ENCODE assay signal across 16 cellular contexts in genomic region chr2:240683980-240684728, GRCh38. TPM values are rescaled to one million over a fixed set of nuclear protein-coding genes. Genes with fewer than 3 reads are reported as not detected.
DNase-seq lines count a peak whose midpoint lies in the region; ATAC-seq and TF ChIP-seq lines count a peak whose summit lies in the region.
"Not testable (repeated sequence)": the region's sequence is repeated elsewhere in the genome, so short reads cannot be mapped to it uniquely, and the experiment has no call there.
"Had no signal": no experiment of that assay in that cellular context is flagged by ENCODE, and none has a peak within 500 bp of the region (broad histone marks: within the 10 kb centered on the region; RNA-seq: fewer than 3 reads in every experiment).

No MANE protein-coding gene starts in this region.

- H3K36me3 ChIP-seq in CD4-positive, CD25-positive, alpha-beta regulatory T cell (ENCODE audit: control insufficient read depth, insufficient read depth, low read length); GM23338 (ENCODE audit: insufficient read depth); naive thymus-derived CD4-positive, alpha-beta T cell (ENCODE audit: control insufficient read depth in 2 of 3, insufficient read depth in 3 of 3, low read length in 3 of 3): not testable (repeated sequence)

- not testable (repeated sequence) for H3K27me3 ChIP-seq in CD4-positive, CD25-positive, alpha-beta regulatory T cell (ENCODE audit: control insufficient read depth, insufficient read depth, low read length); GM23338 (ENCODE audit: insufficient read depth); naive thymus-derived CD4-positive, alpha-beta T cell (ENCODE audit: control insufficient read depth in 2 of 2, insufficient read depth in 2 of 2, low read length in 2 of 2)

- not testable (repeated sequence) for H3K4me1 Mint-ChIP-seq in CD4-positive, CD25-positive, alpha-beta regulatory T cell; GM23338; activated B cell treated with CpG ODN at 0.5 μM for 24 hours; activated T-helper 17 cell treated with anti-CD3 and anti-CD28 coated beads, Interleukin-2, amount 50 U/mL, for 72 hours; naive thymus-derived CD4-positive, alpha-beta T cell
- H3K4me1 Mint-ChIP-seq in central memory CD8-positive, alpha-beta T cell, result peaks cover 16% of the 10 kb centered on the region
- peaks cover 16% of the 10 kb centered on the region for H3K4me1 Mint-ChIP-seq in stimulated activated effector memory CD8-positive, alpha-beta T cell treated with anti-CD3 and anti-CD28 coated beads, Interleukin-12 subunit alpha, Interleukin-12 subunit beta, amount 100 ng/mL, for 72 hours

- ATAC-seq in CD4-positive, CD25-positive, alpha-beta regulatory T cell (ENCODE audit: low read depth in 2 of 2); GM23338; activated B cell treated with CpG ODN at 0.5 μM for 24 hours (ENCODE audit: low read depth); activated T-helper 17 cell treated with anti-CD3 and anti-CD28 coated beads, Interleukin-2, amount 50 U/mL, for 72 hours (replicated peaks); central memory CD8-positive, alpha-beta T cell (replicated peaks; ENCODE audit: extremely low read depth, poor library complexity, severe bottlenecking); stimulated activated effector memory CD8-positive, alpha-beta T cell treated with anti-CD3 and anti-CD28 coated beads, Interleukin-12 subunit alpha, Interleukin-12 subunit beta, amount 100 ng/mL, for 72 hours: not testable (repeated sequence)
- peak; percentile 8 for ATAC-seq in naive thymus-derived CD4-positive, alpha-beta T cell

- H3K36me3 Mint-ChIP-seq in CD4-positive, CD25-positive, alpha-beta regulatory T cell; GM23338 (ENCODE audit: low read depth); activated B cell treated with CpG ODN at 0.5 μM for 24 hours (ENCODE audit: low read depth); activated T-helper 17 cell treated with anti-CD3 and anti-CD28 coated beads, Interleukin-2, amount 50 U/mL, for 72 hours (ENCODE audit: low read depth); central memory CD8-positive, alpha-beta T cell (ENCODE audit: insufficient read depth); naive thymus-derived CD4-positive, alpha-beta T cell; stimulated activated effector memory CD8-positive, alpha-beta T cell treated with anti-CD3 and anti-CD28 coated beads, Interleukin-12 subunit alpha, Interleukin-12 subunit beta, amount 100 ng/mL, for 72 hours: not testable (repeated sequence)

- H3K27ac Mint-ChIP-seq in CD4-positive, CD25-positive, alpha-beta regulatory T cell; activated B cell treated with CpG ODN at 0.5 μM for 24 hours; activated T-helper 17 cell treated with anti-CD3 and anti-CD28 coated beads, Interleukin-2, amount 50 U/mL, for 72 hours: not testable (repeated sequence)
- peak overlapping the region; percentile 75; the same call in 1 of the 2 replicates for H3K27ac Mint-ChIP-seq in GM23338
- peak overlapping the region; percentile 80 for H3K27ac Mint-ChIP-seq in central memory CD8-positive, alpha-beta T cell (ENCODE audit: low read depth)
- H3K27ac Mint-ChIP-seq in naive thymus-derived CD4-positive, alpha-beta T cell, result peak overlapping the region in 6 of 9 donors; percentile 46 to 76 (median 61)
- peak overlapping the region; percentile 34 for H3K27ac Mint-ChIP-seq in stimulated activated effector memory CD8-positive, alpha-beta T cell treated with anti-CD3 and anti-CD28 coated beads, Interleukin-12 subunit alpha, Interleukin-12 subunit beta, amount 100 ng/mL, for 72 hours

- not testable (repeated sequence) for H3K9me3 ChIP-seq in CD4-positive, CD25-positive, alpha-beta regulatory T cell (ENCODE audit: control insufficient read depth in 2 of 2, low read length in 2 of 2); naive thymus-derived CD4-positive, alpha-beta T cell (ENCODE audit: control insufficient read depth in 2 of 3, low read length in 3 of 3)

- not testable (repeated sequence) for H3K9me2 ChIP-seq in GM23338 (ENCODE audit: insufficient read depth)

- H3K4me3 Mint-ChIP-seq in CD4-positive, CD25-positive, alpha-beta regulatory T cell, result peak overlapping the region in 3 of 4 donors; percentile 21 to 62 (median 21)
- H3K4me3 Mint-ChIP-seq in GM23338, result not testable (repeated sequence)
- H3K4me3 Mint-ChIP-seq in activated B cell treated with CpG ODN at 0.5 μM for 24 hours, result peak overlapping the region; percentile 36
- H3K4me3 Mint-ChIP-seq in activated T-helper 17 cell treated with anti-CD3 and anti-CD28 coated beads, Interleukin-2, amount 50 U/mL, for 72 hours, result peak overlapping the region; percentile 41
- H3K4me3 Mint-ChIP-seq in central memory CD8-positive, alpha-beta T cell, result peak overlapping the region; percentile 62
- peak overlapping the region; percentile 7 to 76 (median 50) for H3K4me3 Mint-ChIP-seq in naive thymus-derived CD4-positive, alpha-beta T cell
- H3K4me3 Mint-ChIP-seq in stimulated activated effector memory CD8-positive, alpha-beta T cell treated with anti-CD3 and anti-CD28 coated beads, Interleukin-12 subunit alpha, Interleukin-12 subunit beta, amount 100 ng/mL, for 72 hours, result peak overlapping the region; percentile 45

- not testable (repeated sequence) for H4K20me1 ChIP-seq in GM23338 (replicated peaks; ENCODE audit: insufficient read depth)

- H3F3A ChIP-seq in GM23338 (replicated peaks; ENCODE audit: low read depth), result not testable (repeated sequence)

- not testable (repeated sequence) for H3K4me2 ChIP-seq in GM23338

- DNase-seq in CD4-positive, CD25-positive, alpha-beta regulatory T cell; GM23338 (ENCODE audit: low spot score); activated B cell treated with CpG ODN at 0.5 μM for 24 hours; central memory CD8-positive, alpha-beta T cell (ENCODE audit: low spot score in 2 of 2); naive thymus-derived CD4-positive, alpha-beta T cell: not testable (repeated sequence)
- peak; percentile 44 for DNase-seq in islet precursor cell
- DNase-seq in stimulated activated effector memory CD8-positive, alpha-beta T cell treated with anti-CD3 and anti-CD28 coated beads, Interleukin-12 subunit alpha, Interleukin-12 subunit beta, amount 100 ng/mL, for 72 hours (ENCODE audit: low spot score in 2 of 2), result peak in 1 of 2 donors; percentile 32

- not testable (repeated sequence) for H3K4me3 ChIP-seq in CD4-positive, CD25-positive, alpha-beta regulatory T cell (ENCODE audit: low read depth, low read length); GM23338
- peak overlapping the region; percentile 30 for H3K4me3 ChIP-seq in naive thymus-derived CD4-positive, alpha-beta T cell (ENCODE audit: low read length)

- not testable (repeated sequence) for H3K27ac ChIP-seq in CD4-positive, CD25-positive, alpha-beta regulatory T cell (ENCODE audit: insufficient read depth, low read length, poor library complexity, severe bottlenecking); GM23338 (ENCODE audit: low read depth); naive thymus-derived CD4-positive, alpha-beta T cell (ENCODE audit: low read depth, low read length)

- POLR2A ChIA-PET in activated B cell treated with CpG ODN at 0.5 μM for 24 hours (lab: Charles Lee); naive thymus-derived CD4-positive, alpha-beta T cell (lab: Charles Lee): not testable (repeated sequence)

- not testable (repeated sequence) for H3K27me3 Mint-ChIP-seq in CD4-positive, CD25-positive, alpha-beta regulatory T cell; GM23338 (ENCODE audit: insufficient read depth, low read depth, poor library complexity); activated B cell treated with CpG ODN at 0.5 μM for 24 hours; activated T-helper 17 cell treated with anti-CD3 and anti-CD28 coated beads, Interleukin-2, amount 50 U/mL, for 72 hours; central memory CD8-positive, alpha-beta T cell; naive thymus-derived CD4-positive, alpha-beta T cell

- CTCF ChIA-PET in activated B cell treated with CpG ODN at 0.5 μM for 24 hours (lab: Charles Lee); naive thymus-derived CD4-positive, alpha-beta T cell (lab: Charles Lee): not testable (repeated sequence)

- H2AFZ ChIP-seq in GM23338, result not testable (repeated sequence)

- not testable (repeated sequence) for H3K79me2 ChIP-seq in GM23338 (replicated peaks; ENCODE audit: insufficient read depth)

- H3K9me3 Mint-ChIP-seq in CD4-positive, CD25-positive, alpha-beta regulatory T cell; GM23338; activated B cell treated with CpG ODN at 0.5 μM for 24 hours; activated T-helper 17 cell treated with anti-CD3 and anti-CD28 coated beads, Interleukin-2, amount 50 U/mL, for 72 hours; central memory CD8-positive, alpha-beta T cell; naive thymus-derived CD4-positive, alpha-beta T cell; stimulated activated effector memory CD8-positive, alpha-beta T cell treated with anti-CD3 and anti-CD28 coated beads, Interleukin-12 subunit alpha, Interleukin-12 subunit beta, amount 100 ng/mL, for 72 hours: not testable (repeated sequence)

- intact Hi-C loops in activated B cell treated with CpG ODN at 0.5 μM for 24 hours (cut with micrococcal nuclease); naive thymus-derived CD4-positive, alpha-beta T cell (cut with micrococcal nuclease): not testable (repeated sequence)

- H3K4me1 ChIP-seq in CD4-positive, CD25-positive, alpha-beta regulatory T cell (ENCODE audit: control insufficient read depth, insufficient read depth, low read length, poor library complexity, severe bottlenecking); GM23338 (ENCODE audit: insufficient read depth); naive thymus-derived CD4-positive, alpha-beta T cell (ENCODE audit: control insufficient read depth in 2 of 2, insufficient read depth in 2 of 2, low read length in 2 of 2): not testable (repeated sequence)

- not testable (repeated sequence) for TF ChIP-seq CTCF in GM23338 (conservative IDR thresholded peaks at IDR 0.05; ENCODE audit: low read depth in 2 of 2); activated B cell treated with CpG ODN at 0.5 μM for 24 hours (IDR thresholded peaks at IDR 0.05)

RNA-seq across cellular contexts. Expression of gene AQP12B, which starts 1.5 kb away (rescaled TPM):
- not detected for total RNA-seq in CD4-positive, CD25-positive, alpha-beta regulatory T cell
- polyA plus RNA-seq in CD4-positive, CD25-positive, alpha-beta regulatory T cell, result not detected
- total RNA-seq in GM23338 (2014; rRNA removed; shearing (Covaris generic)), result not detected in 2 replicates
- not detected in 2 replicates for polyA plus RNA-seq in GM23338 (2016; fragmentation: Nextera tagmentation; extraction: Ambion mirVana)
- not detected in 2 replicates for total RNA-seq in activated B cell treated with CpG ODN at 0.5 μM for 24 hours
- not detected for total RNA-seq in activated T-helper 17 cell treated with anti-CD3 and anti-CD28 coated beads, Interleukin-2, amount 50 U/mL, for 72 hours
- not detected for total RNA-seq in naive thymus-derived CD4-positive, alpha-beta T cell
- polyA plus RNA-seq in naive thymus-derived CD4-positive, alpha-beta T cell, result not detected
- total RNA-seq: Caco-2, GM12878, HT1080, IMR-90, M059J, OCI-LY7, Right ventricle myocardium inferior had no signal
- polyA plus RNA-seq: A549, GM12878, IMR-90 had no signal

RNA-seq across cellular contexts. Expression of gene AQP12A, which starts 7.5 kb away (rescaled TPM):
- total RNA-seq in CD4-positive, CD25-positive, alpha-beta regulatory T cell, result not detected
- polyA plus RNA-seq in CD4-positive, CD25-positive, alpha-beta regulatory T cell, result not detected
- not detected in 2 replicates for total RNA-seq in GM23338 (2014; rRNA removed; shearing (Covaris generic))
- polyA plus RNA-seq in GM23338 (2016; fragmentation: Nextera tagmentation; extraction: Ambion mirVana), result not detected in 2 replicates
- total RNA-seq in activated B cell treated with CpG ODN at 0.5 μM for 24 hours, result not detected in 2 replicates
- not detected for total RNA-seq in activated T-helper 17 cell treated with anti-CD3 and anti-CD28 coated beads, Interleukin-2, amount 50 U/mL, for 72 hours
- total RNA-seq in naive thymus-derived CD4-positive, alpha-beta T cell, result not detected
- not detected for polyA plus RNA-seq in naive thymus-derived CD4-positive, alpha-beta T cell
- total RNA-seq: Caco-2, GM12878, HT1080, IMR-90, M059J, OCI-LY7, Right ventricle myocardium inferior had no signal
- polyA plus RNA-seq: A549, GM12878, IMR-90 had no signal

RNA-seq across cellular contexts. Expression of gene GPR35, which starts 58.9 kb away (rescaled TPM):
- 11.0 TPM for total RNA-seq in CD4-positive, CD25-positive, alpha-beta regulatory T cell
- polyA plus RNA-seq in CD4-positive, CD25-positive, alpha-beta regulatory T cell, result under 1 TPM; 0.24 to 0.60 (median 0.40) TPM
- 0.39 TPM in 1 of 2 replicates, not detected in the other for total RNA-seq in GM23338 (2014; rRNA removed; shearing (Covaris generic))
- polyA plus RNA-seq in GM23338 (2016; fragmentation: Nextera tagmentation; extraction: Ambion mirVana), result 0.21 TPM in 1 of 2 replicates, not detected in the other
- 1.6 TPM in 2 replicates for total RNA-seq in activated B cell treated with CpG ODN at 0.5 μM for 24 hours
- total RNA-seq in activated T-helper 17 cell treated with anti-CD3 and anti-CD28 coated beads, Interleukin-2, amount 50 U/mL, for 72 hours, result 1 to 10 TPM; 2.0 to 4.4 TPM
- 10 to 100 TPM in 3 of 5 experiments, 1 to 10 TPM in 2; 7.1 to 19.0 (median 10.2) TPM for total RNA-seq in naive thymus-derived CD4-positive, alpha-beta T cell
- 1 to 10 TPM in 1 of 2 donors, under 1 TPM in 1; 0.20 to 1.0 TPM for polyA plus RNA-seq in naive thymus-derived CD4-positive, alpha-beta T cell
- total RNA-seq: IMR-90 had no signal
